ENCODE assay signal across 14 cellular contexts in the genomic region with DNA sequence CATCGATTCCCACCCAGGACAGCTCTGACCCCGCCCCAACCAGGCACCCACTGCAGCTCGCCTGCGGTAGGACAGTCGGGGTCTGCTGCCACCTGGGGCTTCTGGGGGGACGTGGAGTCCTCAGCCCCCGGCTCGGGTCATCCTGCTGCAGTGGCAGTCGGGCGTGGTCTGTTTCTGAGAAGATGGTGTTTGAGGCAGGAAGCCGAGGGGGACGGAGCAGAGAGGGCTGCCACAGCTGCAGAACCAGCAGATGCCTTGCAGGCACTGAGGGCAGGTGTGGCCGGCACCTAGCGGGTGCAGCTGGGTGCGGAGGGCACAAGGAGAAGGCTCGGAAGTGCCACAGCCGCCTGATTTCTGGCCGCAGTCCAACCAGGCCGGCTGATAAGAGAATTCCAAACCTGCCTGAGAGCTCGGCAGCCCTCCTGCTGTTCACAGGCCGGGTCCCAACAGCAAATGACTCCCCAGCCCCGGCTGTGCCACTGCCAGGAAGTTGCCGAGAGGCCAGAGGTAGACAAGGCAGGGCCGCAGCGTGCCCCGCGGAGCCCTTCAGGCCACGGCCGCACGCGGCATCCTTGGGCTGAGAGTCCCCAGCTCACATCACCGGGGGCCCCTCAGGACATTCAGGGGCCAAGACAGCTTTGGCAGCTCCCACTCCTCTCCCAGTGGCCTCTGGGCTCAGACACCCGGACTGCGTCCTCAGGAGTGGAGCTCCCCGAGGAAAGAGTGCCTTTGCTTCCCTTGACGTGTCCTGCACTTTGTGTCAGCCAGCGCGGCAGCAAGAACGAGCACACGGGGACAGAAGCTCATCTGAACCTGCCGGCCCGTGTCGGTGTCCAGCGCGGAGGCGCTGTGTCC. TPM values are rescaled to one million over a fixed set of nuclear protein-coding genes. Genes with fewer than 3 reads are reported as not detected.
DNase-seq lines count a peak whose midpoint lies in the region; ATAC-seq and TF ChIP-seq lines count a peak whose summit lies in the region.
"Had no signal": no experiment of that assay in that cellular context is flagged by ENCODE, and none has a peak within 500 bp of the region (broad histone marks: within the 10 kb centered on the region; RNA-seq: fewer than 3 reads in every experiment).

No MANE protein-coding gene starts in this region.

- H3K79me2 ChIP-seq in PC-9 (ENCODE audit: low read depth), result no peaks in the 10 kb centered on the region
- H3K79me2 ChIP-seq: hepatocyte had no signal

- H2BK20ac ChIP-seq in IMR-90 (ENCODE audit: low read depth, low read length), result no peak overlapping the region

- H2BK15ac ChIP-seq in IMR-90 (ENCODE audit: low read depth, low read length), result no peak overlapping the region

- in situ Hi-C loops in IMR-90 (cut with MboI; ENCODE audit: low sequenced_read_pairs), result no loop called here

- TF ChIP-seq POLR2A in IMR-90 (IDR thresholded peaks at IDR 0.05; ENCODE audit: low read depth, low read length) (no peak), right lobe of liver (IDR thresholded peaks at IDR 0.05) (no peak)

- DNase-seq in COR-L47 (lab: John Stamatoyannopoulos, UW), result peak; percentile 71
- DNase-seq in IMR-90, result no peak
- peak; percentile 48 to 82 for DNase-seq in PC-9
- DNase-seq in right lobe of liver, result peak in 2 of 3 donors; percentile 22 to 50
- no peak for DNase-seq in epidermal melanocyte (ENCODE audit: insufficient read length, low spot score)
- DNase-seq: cerebellar nuclear complex, NCI-H187 had no signal

- TF ChIP-seq RAD21 in IMR-90 (IDR thresholded peaks at IDR 0.05; ENCODE audit: low read length), result no peak

- CTCF ChIA-PET in IMR-90 (lab: Yijun Ruan, JAX), result no interaction called here
- CTCF ChIA-PET in PC-9 (lab: Charles Lee), result no interaction called here

- dilution Hi-C loops in IMR-90 (cut with HindIII; ENCODE audit: low sequenced_read_pairs, unreplicated experiment), result no loop called here

- H2AFZ ChIP-seq in IMR-90 (replicated peaks; ENCODE audit: low read length, poor library complexity), result peak overlapping the region; percentile 32
- no peak overlapping the region for H2AFZ ChIP-seq in PC-9
- H2AFZ ChIP-seq: hepatocyte had no signal

- peaks cover 13% of the 10 kb centered on the region for H3K9me3 ChIP-seq in IMR-90 (ENCODE audit: control insufficient read depth, insufficient read depth, low read length)
- peaks cover 10% of the 10 kb centered on the region for H3K9me3 ChIP-seq in PC-9 (ENCODE audit: insufficient read depth, low read depth)
- no peaks in the 10 kb centered on the region for H3K9me3 ChIP-seq in right lobe of liver

- no peak for ATAC-seq in IMR-90 (ENCODE audit: low read depth)
- peak in 1 of 4 donors; percentile 15 for ATAC-seq in right lobe of liver
- ATAC-seq in HG03342 (IDR thresholded peaks at IDR 0.05; ENCODE audit: unreplicated experiment), result no peak
- no peak for ATAC-seq in HG03521 (IDR thresholded peaks at IDR 0.05; ENCODE audit: unreplicated experiment)
- ATAC-seq in HG03045 (IDR thresholded peaks at IDR 0.05; ENCODE audit: unreplicated experiment), result no peak

- no peak overlapping the region for H3K9ac ChIP-seq in IMR-90 (ENCODE audit: low read depth, low read length)

- POLR2A ChIA-PET in IMR-90 (lab: Charles Lee; ENCODE audit: unreplicated experiment) (interaction anchor here (0.6 kb wide), 1 partner anchor 52 kb away, joined by 7 read pairs; no protein-coding TSS in a partner anchor), PC-9 (lab: Charles Lee; ENCODE audit: unreplicated experiment) (interaction anchor here (0.6 kb wide), 1 partner anchor 67 kb away, joined by 3 read pairs; no protein-coding TSS in a partner anchor)

- TF ChIP-seq CTCF in IMR-90 (conservative IDR thresholded peaks at IDR 0.05; ENCODE audit: low read depth, low read length) (no peak), PC-9 (conservative IDR thresholded peaks at IDR 0.05) (no peak), right lobe of liver (IDR thresholded peaks at IDR 0.05) (no peak)

- H3K4me3 ChIP-seq in IMR-90 (ENCODE audit: insufficient read depth, low read depth, low read length) (no peak overlapping the region), PC-9 (no peak overlapping the region), right lobe of liver (no peak overlapping the region)
- H3K4me3 ChIP-seq: esophagus muscularis mucosa, hepatocyte had no signal

- H2AK9ac ChIP-seq in IMR-90 (replicated peaks; ENCODE audit: low read depth, low read length, poor library complexity), result no peak overlapping the region

- H2BK5ac ChIP-seq in IMR-90 (ENCODE audit: low read depth, low read length, poor library complexity, severe bottlenecking), result no peak overlapping the region

- no peaks in the 10 kb centered on the region for H3K79me1 ChIP-seq in IMR-90 (ENCODE audit: low read depth in 1 of 2, low read length in 2 of 2)

- no peak overlapping the region for H4K8ac ChIP-seq in IMR-90 (ENCODE audit: low read depth in 2 of 2, low read length in 2 of 2)

- no peak overlapping the region for H2AK5ac ChIP-seq in IMR-90 (ENCODE audit: low read depth, low read length)

- H3K4ac ChIP-seq in IMR-90 (ENCODE audit: low read depth, low read length), result no peak overlapping the region

- H4K91ac ChIP-seq in IMR-90 (ENCODE audit: insufficient read depth, low read depth, low read length), result no peak overlapping the region

- H3K14ac ChIP-seq in IMR-90 (replicated peaks; ENCODE audit: low read depth, low read length), result no peak overlapping the region

- no peak overlapping the region for H3K56ac ChIP-seq in IMR-90 (ENCODE audit: extremely low read depth, insufficient read depth, low read length)

- H3K9me1 ChIP-seq in IMR-90 (ENCODE audit: insufficient read depth, low read length), result no peaks in the 10 kb centered on the region

- no peaks in the 10 kb centered on the region for H3K9me2 ChIP-seq in PC-9 (ENCODE audit: insufficient read depth)

- H3K4me1 ChIP-seq in IMR-90 (ENCODE audit: control insufficient read depth, insufficient read depth, low read length) (no peaks in the 10 kb centered on the region), PC-9 (replicated peaks; ENCODE audit: insufficient read depth) (no peaks in the 10 kb centered on the region), right lobe of liver (no peaks in the 10 kb centered on the region)

- H3K27ac ChIP-seq in IMR-90 (ENCODE audit: insufficient read depth, low read length) (no peak overlapping the region), PC-9 (no peak overlapping the region), right lobe of liver (no peak overlapping the region)
- H3K27ac ChIP-seq: esophagus muscularis mucosa, hepatocyte had no signal

- no peak overlapping the region for H2BK120ac ChIP-seq in IMR-90 (ENCODE audit: low read depth, low read length)

- H4K5ac ChIP-seq in IMR-90 (ENCODE audit: low read depth, low read length), result no peak overlapping the region

- H3K27me3 ChIP-seq in IMR-90 (ENCODE audit: control insufficient read depth, insufficient read depth, low read length), result peaks cover 10% of the 10 kb centered on the region
- peaks cover 10% of the 10 kb centered on the region; the same call in 1 of the 2 replicates for H3K27me3 ChIP-seq in PC-9 (ENCODE audit: insufficient read depth, low read depth)
- no peaks in the 10 kb centered on the region for H3K27me3 ChIP-seq in right lobe of liver
- H3K27me3 ChIP-seq: hepatocyte had no signal

- intact Hi-C loops in IMR-90 (cut with micrococcal nuclease), result no loop called here
- intact Hi-C loops in PC-9 (cut with micrococcal nuclease; ENCODE audit: unreplicated experiment), result loop anchor here (10.0 kb wide), 1 partner anchor 51 kb away; no protein-coding TSS in a partner anchor
- intact Hi-C loops in right lobe of liver (cut with DNase I), result no loop called here

- H4K20me1 ChIP-seq in IMR-90 (ENCODE audit: insufficient read depth, low read length), result no peaks in the 10 kb centered on the region
- no peaks in the 10 kb centered on the region for H4K20me1 ChIP-seq in PC-9 (ENCODE audit: insufficient read depth)

- H3K18ac ChIP-seq in IMR-90 (ENCODE audit: low read depth, low read length), result no peak overlapping the region

- no peak overlapping the region for H3K4me2 ChIP-seq in IMR-90 (ENCODE audit: low read depth, low read length)
- H3K4me2 ChIP-seq in PC-9, result no peak overlapping the region
- H3K4me2 ChIP-seq: hepatocyte had no signal

- no peaks in the 10 kb centered on the region for H3K36me3 ChIP-seq in IMR-90 (ENCODE audit: control insufficient read depth, insufficient read depth, low read length)
- H3K36me3 ChIP-seq in PC-9 (ENCODE audit: low read depth), result no peaks in the 10 kb centered on the region
- H3K36me3 ChIP-seq in right lobe of liver, result no peaks in the 10 kb centered on the region
- H3K36me3 ChIP-seq: esophagus muscularis mucosa had no signal

- 88% methylated on average over 37 of the region's 46 CpGs; no CpG with 5 or more reads in 1 of the 2 experiments for WGBS in IMR-90 (ENCODE audit: extremely low coverage in 2 of 2, insufficient read length in 1 of 2), 2 experiments
- WGBS in right lobe of liver (ENCODE audit: insufficient coverage, low coverage, low lambda C conversion rate, missing lambda C conversion rate), result 68% methylated on average over 19 of the region's 46 CpGs

- H3F3A ChIP-seq in PC-9 (ENCODE audit: insufficient read depth, low read depth), result peaks cover 10% of the 10 kb centered on the region; the same call in 1 of the 2 replicates

- no peak overlapping the region for H3K23ac ChIP-seq in IMR-90 (ENCODE audit: low read depth, low read length)

- BruUV-seq in IMR-90 (replicated peaks; lab: Mats Ljungman, UMichigan) (no TSS peak), PC-9 (replicated peaks; lab: Mats Ljungman, UMichigan) (no TSS peak)

TF ChIP-seq in IMR-90, 13 proteins besides CTCF, POLR2A, EP300 and RAD21 (continues in another document):
- TF ChIP-seq CEBPB (IDR thresholded peaks at IDR 0.05; ENCODE audit: low read depth, low read length) (no peak), RFX5 (IDR thresholded peaks at IDR 0.05; ENCODE audit: low read depth, low read length) (no peak), SMC3 (IDR thresholded peaks at IDR 0.05; ENCODE audit: low read depth, low read length) (no peak), BHLHE40 (IDR thresholded peaks at IDR 0.05; ENCODE audit: low read depth, low read length) (no peak), MXI1 (IDR thresholded peaks at IDR 0.05; ENCODE audit: borderline replicate concordance, low read depth, low read length) (no peak)
- TF ChIP-seq, protein P1, sequence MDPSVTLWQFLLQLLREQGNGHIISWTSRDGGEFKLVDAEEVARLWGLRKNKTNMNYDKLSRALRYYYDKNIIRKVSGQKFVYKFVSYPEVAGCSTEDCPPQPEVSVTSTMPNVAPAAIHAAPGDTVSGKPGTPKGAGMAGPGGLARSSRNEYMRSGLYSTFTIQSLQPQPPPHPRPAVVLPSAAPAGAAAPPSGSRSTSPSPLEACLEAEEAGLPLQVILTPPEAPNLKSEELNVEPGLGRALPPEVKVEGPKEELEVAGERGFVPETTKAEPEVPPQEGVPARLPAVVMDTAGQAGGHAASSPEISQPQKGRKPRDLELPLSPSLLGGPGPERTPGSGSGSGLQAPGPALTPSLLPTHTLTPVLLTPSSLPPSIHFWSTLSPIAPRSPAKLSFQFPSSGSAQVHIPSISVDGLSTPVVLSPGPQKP (IDR thresholded peaks at IDR 0.05; ENCODE audit: borderline replicate concordance, low read depth, low read length), result no peak

RNA-seq across cellular contexts. Expression of a gene that starts 9.4 kb away (rescaled TPM):
- total RNA-seq in IMR-90 (2012; rRNA removed) (not detected in 2 replicates), PC-9 (2021) (2.2 and 3.9 TPM in 2 replicates), right lobe of liver (1 to 10 TPM in 5 of 6 experiments, under 1 TPM in 1; 0.86 to 3.7 (median 2.4) TPM)
- 0.05 and 0.06 TPM in 2 replicates for polyA plus RNA-seq in IMR-90 (2012; rRNA removed)
- polyA plus RNA-seq in IMR-90 (2012; cell fraction: cytosol; rRNA removed), result 0.05 and 0.13 TPM in 2 replicates
- 0.25 and 0.30 TPM in 2 replicates for polyA plus RNA-seq in IMR-90 (2012; cell fraction: nucleus; rRNA removed; ENCODE audit: low replicate concordance)
- total RNA-seq: RPMI7951 had no signal
- polyA plus RNA-seq: CD14-positive monocyte had no signal

Comparison
In these comparisons a context has a peak if more than half of its experiments do, and no peak if none do; other contexts are left out.
1. DNase-seq: peak in COR-L47 (single experiment), PC-9 (2 of 2) and right lobe of liver (2 of 3); none in IMR-90 (single experiment) and epidermal melanocyte (single experiment).